Comparison of ENCODE assay signal across 20 cellular contexts in genomic region chr19:40632311-40633036, GRCh38.
"Had no signal": no experiment of that assay in that cellular context is flagged by ENCODE, and none has a peak within 500 bp of the region (broad histone marks: within the 10 kb centered on the region; RNA-seq: fewer than 3 reads in every experiment).

No MANE protein-coding gene starts in this region.

- H3K9me3 ChIP-seq: lower lobe of right lung, suprapubic skin had no signal

- H2AFZ ChIP-seq: hepatocyte had no signal

- H3K27me3 ChIP-seq: hepatocyte, suprapubic skin had no signal

- DNase-seq: activated CD4-positive, alpha-beta T cell treated with anti-CD3 and anti-CD28 coated beads for 4 hours; activated CD8-positive, alpha-beta T cell treated with anti-CD3 and anti-CD28 coated beads for 36 hours; activated naive CD4-positive, alpha-beta T cell treated with anti-CD3 and anti-CD28 coated beads, Interleukin-2, amount 10 ng/mL, durations not matched to agents 7 days and 5 days; activated naive CD8-positive, alpha-beta T cell treated with anti-CD3 and anti-CD28 coated beads, Interleukin-2, amount 50 U/mL, for 24 hours; activated T-cell treated with anti-CD3 and anti-CD28 coated beads, Interleukin-2, amount 50 U/mL, for 24 hours; anterior cingulate cortex; cortex of kidney; effector CD8-positive, alpha-beta T cell; lower lobe of right lung; midbrain; nephron progenitor cell; stimulated activated CD4-positive, alpha-beta T cell treated with anti-CD3 and anti-CD28 coated beads, Interleukin-15, amount 100 ng/mL, for 24 hours; stimulated activated CD4-positive, alpha-beta T cell treated with anti-CD3 and anti-CD28 coated beads, Interleukin-2, amount 100 ng/mL, for 48 hours; stimulated activated naive CD8-positive, alpha-beta T cell treated with anti-CD3 and anti-CD28 coated beads, Interleukin-15, amount 100 ng/mL, for 72 hours had no signal

- H3K4me3 ChIP-seq: hepatocyte, lower lobe of right lung, skin epidermis, suprapubic skin had no signal

- FAIRE-seq: keratinocyte, TTC549 had no signal

- H3K27ac ChIP-seq: hepatocyte, lower lobe of right lung, suprapubic skin had no signal

- ATAC-seq: activated CD8-positive, alpha-beta T cell treated with anti-CD3 and anti-CD28 coated beads for 36 hours; activated naive CD8-positive, alpha-beta T cell treated with anti-CD3 and anti-CD28 coated beads, Interleukin-2, amount 50 U/mL, for 24 hours; lower lobe of right lung; right cardiac atrium; stimulated activated naive CD8-positive, alpha-beta T cell treated with anti-CD3 and anti-CD28 coated beads, Interleukin-15, amount 100 ng/mL, for 72 hours had no signal

- H3K4me2 ChIP-seq: hepatocyte had no signal

- H3K79me2 ChIP-seq: hepatocyte had no signal
